ENCODE assay signal across 8 cellular contexts in genomic region chr18:33495278-33495677, GRCh38. TPM values are rescaled to one million over a fixed set of nuclear protein-coding genes. Genes with fewer than 3 reads are reported as not detected.
DNase-seq lines count a peak whose midpoint lies in the region; ATAC-seq and TF ChIP-seq lines count a peak whose summit lies in the region.

No MANE protein-coding gene starts in this region.

- peak overlapping the region; percentile 38; the same call in 1 of the 2 replicates for H2AFZ ChIP-seq in OCI-LY3 (ENCODE audit: low read depth, low read length)
- no peak overlapping the region for H2AFZ ChIP-seq in fibroblast of lung (ENCODE audit: low read length)

- 70% methylated on average over 1 of the region's 1 CpG for WGBS in suprapubic skin
- 60 to 84% (median 67%) methylated on average over 1 of the region's 1 CpG for WGBS in spleen, 5 donors

- H3K27me3 ChIP-seq in OCI-LY3 (ENCODE audit: low read depth, low read length) (no peaks in the 10 kb centered on the region), fibroblast of lung (ENCODE audit: control insufficient read depth, insufficient read depth, low read length) (no peaks in the 10 kb centered on the region), suprapubic skin (no peaks in the 10 kb centered on the region), spleen (replicated peaks in 1 of 7) (no peaks in the 10 kb centered on the region)

- peak; percentile 51 for ATAC-seq in HG03520 (IDR thresholded peaks at IDR 0.05; ENCODE audit: unreplicated experiment)

- TF ChIP-seq CTCF in OCI-LY3 (IDR thresholded peaks at IDR 0.05; ENCODE audit: low read depth, low read length) (peak; percentile 79), fibroblast of lung (conservative IDR thresholded peaks at IDR 0.05 in 1 of 2, IDR thresholded peaks at IDR 0.05 in 1 of 2; ENCODE audit: low read depth in 1 of 2, low read length in 2 of 2) (peak; percentile 32 to 82), retinal pigment epithelial cell (conservative IDR thresholded peaks at IDR 0.05; ENCODE audit: low read depth, low read length) (peak; percentile 76), suprapubic skin (IDR thresholded peaks at IDR 0.05) (no peak), spleen (IDR thresholded peaks at IDR 0.05 in 8 of 11, conservative IDR thresholded peaks at IDR 0.05 in 3 of 11) (peak in 3 of 11 experiments; percentile 12 to 22 (median 17))

- H4K20me1 ChIP-seq in OCI-LY3 (ENCODE audit: insufficient read depth, low read length) (no peaks in the 10 kb centered on the region), fibroblast of lung (ENCODE audit: control insufficient read depth, extremely low read depth, insufficient read depth, low read length) (no peaks in the 10 kb centered on the region)

- TF ChIP-seq EP300 in suprapubic skin (IDR thresholded peaks at IDR 0.05), result no peak

- H3K36me3 ChIP-seq in OCI-LY3 (replicated peaks; ENCODE audit: low read depth, low read length), result no peaks in the 10 kb centered on the region
- H3K36me3 ChIP-seq in fibroblast of lung (ENCODE audit: control insufficient read depth, insufficient read depth, low read length), result no peaks in the 10 kb centered on the region
- H3K36me3 ChIP-seq in suprapubic skin, result no peaks in the 10 kb centered on the region
- H3K36me3 ChIP-seq in spleen, result no peaks in the 10 kb centered on the region

- H3K4me1 ChIP-seq in OCI-LY3 (ENCODE audit: low read length), result peaks cover 8% of the 10 kb centered on the region
- H3K4me1 ChIP-seq in fibroblast of lung (ENCODE audit: control insufficient read depth, extremely low read depth, insufficient read depth, low read length), result no peaks in the 10 kb centered on the region
- no peaks in the 10 kb centered on the region for H3K4me1 ChIP-seq in suprapubic skin
- no peaks in the 10 kb centered on the region for H3K4me1 ChIP-seq in spleen

- H3K9me3 ChIP-seq in OCI-LY3 (ENCODE audit: insufficient read depth, low read length) (no peaks in the 10 kb centered on the region), fibroblast of lung (ENCODE audit: control insufficient read depth, insufficient read depth, low read depth, low read length) (no peaks in the 10 kb centered on the region), suprapubic skin (no peaks in the 10 kb centered on the region), spleen (no peaks in the 10 kb centered on the region)

- no peak overlapping the region for H3K27ac ChIP-seq in OCI-LY3 (ENCODE audit: low read length)
- H3K27ac ChIP-seq in fibroblast of lung (ENCODE audit: insufficient read depth, low read length), result no peak overlapping the region
- H3K27ac ChIP-seq in suprapubic skin, result no peak overlapping the region
- no peak overlapping the region for H3K27ac ChIP-seq in spleen

- H3K79me2 ChIP-seq in OCI-LY3 (ENCODE audit: low read length) (no peaks in the 10 kb centered on the region), fibroblast of lung (ENCODE audit: control insufficient read depth, insufficient read depth, low read length) (no peaks in the 10 kb centered on the region)

- H3K9ac ChIP-seq in OCI-LY3 (ENCODE audit: low read length) (no peak overlapping the region), fibroblast of lung (ENCODE audit: insufficient read depth, low read length) (no peak overlapping the region)

- DNase-seq in DMS53 treated with DMSO at 0.1 percent for 48 hours (lab: John Stamatoyannopoulos, UW; ENCODE audit: unreplicated experiment), result peak; percentile 68
- peak; percentile 56 to 81 for DNase-seq in fibroblast of lung (ENCODE audit: low read depth in 2 of 2)
- DNase-seq in retinal pigment epithelial cell (ENCODE audit: low read depth), result peak; percentile 46
- no peak for DNase-seq in T-helper 2 cell
- DNase-seq in suprapubic skin (ENCODE audit: low spot score in 2 of 2), result no peak
- DNase-seq in spleen, result no peak

- H3K4me3 ChIP-seq in OCI-LY3 (ENCODE audit: low read length) (no peak overlapping the region), fibroblast of lung (replicated peaks in 1 of 4; ENCODE audit: control extremely low read depth in 1 of 4, insufficient read depth in 1 of 4, low read depth in 3 of 4, low read length in 4 of 4) (no peak overlapping the region), retinal pigment epithelial cell (ENCODE audit: low read length) (no peak overlapping the region), suprapubic skin (no peak overlapping the region), spleen (no peak overlapping the region)

- intact Hi-C loops in spleen (cut with DNase I; ENCODE audit: low total_unique reads), result no loop called here

- no peak for TF ChIP-seq POLR2A in suprapubic skin (IDR thresholded peaks at IDR 0.05)
- no peak for TF ChIP-seq POLR2A in spleen (IDR thresholded peaks at IDR 0.05)

- H3K4me2 ChIP-seq in OCI-LY3 (ENCODE audit: low read length) (0 out of 2 replicates have a peak overlapping the region, but pooled peaks have one; percentile 5), fibroblast of lung (ENCODE audit: extremely low read depth, insufficient read depth, low read length) (no peak overlapping the region)

RNA-seq across cellular contexts. Expression of gene CCDC178, which starts 54.8 kb away (rescaled TPM):
- under 0.01 and 0.17 TPM in 2 replicates for total RNA-seq in fibroblast of lung
- not detected in 2 replicates for polyA plus RNA-seq in fibroblast of lung
- polyA plus RNA-seq in fibroblast of lung (2012), result not detected in 2 replicates
- polyA minus RNA-seq in fibroblast of lung (ENCODE audit: low replicate concordance), result not detected in 2 replicates
- total RNA-seq in suprapubic skin, result not detected
- 10 to 100 TPM in 3 of 7 donors, 1 to 10 TPM in 4; 4.7 to 17.4 (median 8.0) TPM for total RNA-seq in spleen
- polyA plus RNA-seq in spleen, result 10 to 100 TPM in 1 of 3 donors, 1 to 10 TPM in 2; 4.0 to 16.0 (median 6.4) TPM

Comparison
In these comparisons a context has a peak if more than half of its experiments do, and no peak if none do; other contexts are left out.
1. DNase-seq: peak in DMS53 treated with DMSO at 0.1 percent for 48 hours (single experiment), fibroblast of lung (2 of 2) and retinal pigment epithelial cell (single experiment); none in T-helper 2 cell (0 of 5), suprapubic skin (0 of 2) and spleen (single experiment).
2. CTCF ChIP-seq: peak in OCI-LY3 (single experiment), fibroblast of lung (2 of 2) and retinal pigment epithelial cell (single experiment); none in suprapubic skin (0 of 2).